Comparison of ENCODE assay signal across 8 cellular contexts in genomic region chr4:108168213-108168671, GRCh38. TPM values are rescaled to one million over a fixed set of nuclear protein-coding genes. Genes with fewer than 3 reads are reported as not detected.
A peak's percentile ranks its signal among the peaks of the same experiment; 100 is the strongest.
DNase-seq lines count a peak whose midpoint lies in the region; ATAC-seq, FAIRE-seq and TF ChIP-seq lines count a peak whose summit lies in the region.

No MANE protein-coding gene starts in this region.

- peak overlapping the region in 1 of 2 donors; percentile 15 for H3K9ac ChIP-seq in kidney (ENCODE audit: low read length in 2 of 2)

- POLR2A ChIA-PET in AG04450 (lab: Yijun Ruan, JAX), result no interaction called here

- peaks cover 42% of the 10 kb centered on the region for H3K36me3 Mint-ChIP-seq in activated T-helper 17 cell treated with anti-CD3 and anti-CD28 coated beads, Interleukin-2, amount 50 U/mL, for 72 hours (ENCODE audit: low read depth)

- in situ Hi-C loops in HAP-1 (cut with MboI; ENCODE audit: low sequenced_read_pairs), result no loop called here

- WGBS in thymus, result under 1% methylated on average over 24 of the region's 24 CpGs

- H3K4me3 ChIP-seq in AG04450 (ENCODE audit: low read depth, low read length), result peak overlapping the region; percentile 60
- peak overlapping the region; percentile 58 for H3K4me3 ChIP-seq in HAP-1
- H3K4me3 ChIP-seq in kidney (ENCODE audit: low read length in 2 of 2), result peak overlapping the region; percentile 68 to 73
- H3K4me3 ChIP-seq in thymus (ENCODE audit: low read length), result peak overlapping the region; percentile 68

- peak overlapping the region; percentile 96 for H3K4me3 Mint-ChIP-seq in activated T-helper 17 cell treated with anti-CD3 and anti-CD28 coated beads, Interleukin-2, amount 50 U/mL, for 72 hours

- H3K27me3 Mint-ChIP-seq in activated T-helper 17 cell treated with anti-CD3 and anti-CD28 coated beads, Interleukin-2, amount 50 U/mL, for 72 hours, result peaks cover 21% of the 10 kb centered on the region

- H3K9me3 ChIP-seq in AG04450 (ENCODE audit: control insufficient read depth, insufficient read depth, low read length), result peaks cover 17% of the 10 kb centered on the region; the same call in 1 of the 2 replicates
- no peaks in the 10 kb centered on the region for H3K9me3 ChIP-seq in HAP-1
- no peaks in the 10 kb centered on the region for H3K9me3 ChIP-seq in kidney (ENCODE audit: control insufficient read depth in 1 of 2, low read length in 2 of 2)
- H3K9me3 ChIP-seq in thymus (ENCODE audit: control insufficient read depth), result no peaks in the 10 kb centered on the region

- peaks cover 17% of the 10 kb centered on the region for H3K4me1 Mint-ChIP-seq in activated T-helper 17 cell treated with anti-CD3 and anti-CD28 coated beads, Interleukin-2, amount 50 U/mL, for 72 hours

- peak overlapping the region; percentile 94 for H3K27ac Mint-ChIP-seq in activated T-helper 17 cell treated with anti-CD3 and anti-CD28 coated beads, Interleukin-2, amount 50 U/mL, for 72 hours

- H3K4me1 ChIP-seq in HAP-1 (peaks cover 6% of the 10 kb centered on the region), kidney (ENCODE audit: control insufficient read depth in 1 of 2, insufficient read depth in 1 of 2, low read depth in 1 of 2, low read length in 2 of 2) (peaks cover 0 to 5% of the 10 kb centered on the region in 2 donors), thymus (ENCODE audit: control insufficient read depth, insufficient read depth, low read length) (peaks cover 10% of the 10 kb centered on the region)

- intact Hi-C loops in kidney (cut with DNase I), result no loop called here

- H3K27me3 ChIP-seq in AG04450 (ENCODE audit: control insufficient read depth, insufficient read depth, low read length), result peaks cover 79% of the 10 kb centered on the region
- H3K27me3 ChIP-seq in HAP-1 (ENCODE audit: low read depth), result peaks cover 35% of the 10 kb centered on the region
- no peaks in the 10 kb centered on the region for H3K27me3 ChIP-seq in thymus (ENCODE audit: control insufficient read depth, insufficient read depth)

- TF ChIP-seq CTCF in AG04450 (IDR thresholded peaks at IDR 0.05; ENCODE audit: low read depth, low read length) (no peak), kidney (IDR thresholded peaks at IDR 0.05; ENCODE audit: borderline replicate concordance, extremely low read depth, insufficient read depth) (no peak)

- DNase-seq in AG04450 (ENCODE audit: low read depth, low spot score) (no peak), HAP-1 (ENCODE audit: low spot score in 2 of 2) (no peak), kidney (no peak), NCI-H510A (lab: John Stamatoyannopoulos, UW) (no peak), medulla oblongata (ENCODE audit: extremely low spot score) (no peak), GM19240 (ENCODE audit: insufficient read length, low spot score) (no peak)

- no peak for FAIRE-seq in kidney (lab: Jason Lieb, UNC)

- no peaks in the 10 kb centered on the region for H3K9me3 Mint-ChIP-seq in activated T-helper 17 cell treated with anti-CD3 and anti-CD28 coated beads, Interleukin-2, amount 50 U/mL, for 72 hours

- H3K36me3 ChIP-seq in HAP-1 (replicated peaks) (no peaks in the 10 kb centered on the region), kidney (ENCODE audit: control insufficient read depth in 1 of 2, insufficient read depth in 2 of 2, low read length in 2 of 2) (no peaks in the 10 kb centered on the region), thymus (ENCODE audit: control insufficient read depth, insufficient read depth) (peaks cover 8% of the 10 kb centered on the region)

- H3K27ac ChIP-seq in AG04450 (ENCODE audit: low read depth, low read length) (no peak overlapping the region), kidney (ENCODE audit: low read depth in 2 of 2, low read length in 2 of 2) (no peak overlapping the region), thymus (ENCODE audit: low read depth) (peak overlapping the region; percentile 95)

- ATAC-seq in activated T-helper 17 cell treated with anti-CD3 and anti-CD28 coated beads, Interleukin-2, amount 50 U/mL, for 72 hours (replicated peaks), result no peak

- CTCF ChIA-PET in AG04450 (lab: Charles Lee), result no interaction called here

RNA-seq across cellular contexts. Expression of gene LEF1, which starts 0.5 kb away (rescaled TPM):
- polyA plus RNA-seq in AG04450 (2011; rRNA removed), result 1.2 TPM in 2 replicates
- polyA minus RNA-seq in AG04450 (2011; rRNA and poly(A)+ RNA removed), result 1.8 and 2.4 TPM in 2 replicates
- 10 to 100 TPM; 73.4 to 93.4 TPM for total RNA-seq in activated T-helper 17 cell treated with anti-CD3 and anti-CD28 coated beads, Interleukin-2, amount 50 U/mL, for 72 hours
- total RNA-seq in kidney, result 14.5 TPM
- 5.1 TPM for polyA plus RNA-seq in kidney (ENCODE audit: insufficient read depth, low read depth, low replicate concordance)
- 536 TPM for polyA plus RNA-seq in thymus

Comparison
In these comparisons a context has a peak if more than half of its experiments do, and no peak if none do; other contexts are left out.
1. RNA of gene LEF1, which starts 0.5 kb away (polyA plus RNA-seq): 536 TPM in thymus (single experiment); 5.1 TPM in kidney (single experiment) and 1.2 TPM in AG04450; every median in the first group is over 10 times any median in the second.
2. Peak in every context shown above with its lines, with median percentiles within 50 percentile points of each other: H3K4me3 ChIP-seq.